30 cellular contexts compared by ENCODE assay signal in genomic region chr22:27635435-27635834, GRCh38.
"Had no signal": no experiment of that assay in that cellular context is flagged by ENCODE, and none has a peak within 500 bp of the region (broad histone marks: within the 10 kb centered on the region; RNA-seq: fewer than 3 reads in every experiment).

No MANE protein-coding gene starts in this region.

- H3K36me3 Mint-ChIP-seq: mesothelial cell of epicardium; naive thymus-derived CD8-positive, alpha-beta T cell; stimulated activated effector memory CD8-positive, alpha-beta T cell treated with anti-CD3 and anti-CD28 coated beads, Interleukin-12 subunit alpha, Interleukin-12 subunit beta, amount 100 ng/mL, for 72 hours had no signal

- H3K9ac ChIP-seq: parathyroid adenoma had no signal

- DNase-seq: head of caudate nucleus; hippocampal formation; kidney; left ventricle myocardium inferior; mesendoderm; mucosa of descending colon; naive thymus-derived CD8-positive, alpha-beta T cell; occipital lobe; psoas muscle; sigmoid colon; stimulated activated CD4-positive, alpha-beta T cell treated with anti-CD3 and anti-CD28 coated beads, Interleukin-12 subunit alpha, Interleukin-12 subunit beta, amount 100 ng/mL, for 4 hours; stimulated activated CD4-positive, alpha-beta T cell treated with anti-CD3 and anti-CD28 coated beads, Interleukin-15, amount 100 ng/mL, for 24 hours; stimulated activated CD4-positive, alpha-beta T cell treated with anti-CD3 and anti-CD28 coated beads, Interleukin-2, amount 100 ng/mL, for 24 hours; stimulated activated CD4-positive, alpha-beta T cell treated with anti-CD3 and anti-CD28 coated beads, Interleukin-4, amount 100 ng/mL, for 24 hours; stimulated activated naive CD4-positive, alpha-beta T cell; tibial artery; trophoblast cell; upper lobe of right lung; uterus had no signal

- H3K36me3 ChIP-seq: left ventricle myocardium inferior, neutrophil, sigmoid colon, suprapubic skin, thoracic aorta, tibial artery, upper lobe of right lung, uterus had no signal

- H3K9me3 Mint-ChIP-seq: mesothelial cell of epicardium; naive thymus-derived CD8-positive, alpha-beta T cell; nephron; neural crest cell had no signal

- H3K4me1 ChIP-seq: parathyroid adenoma, suprapubic skin, upper lobe of right lung, uterus had no signal

- H3K9me3 ChIP-seq: left ventricle myocardium inferior, mucosa of descending colon, neutrophil, psoas muscle, sigmoid colon, suprapubic skin, thoracic aorta, tibial artery, upper lobe of right lung, uterus had no signal

- H3K27ac ChIP-seq: left ventricle myocardium inferior, neutrophil, parathyroid adenoma, sigmoid colon, suprapubic skin, thoracic aorta, tibial artery, upper lobe of right lung, uterus had no signal

- H3K79me2 ChIP-seq: parathyroid adenoma had no signal

- FAIRE-seq: kidney had no signal

- H2AFZ ChIP-seq: parathyroid adenoma had no signal

- H3K27me3 ChIP-seq: tibial artery, uterus had no signal

- H3K4me3 Mint-ChIP-seq: mesothelial cell of epicardium; naive thymus-derived CD8-positive, alpha-beta T cell; neural crest cell; stimulated activated effector memory CD8-positive, alpha-beta T cell treated with anti-CD3 and anti-CD28 coated beads, Interleukin-12 subunit alpha, Interleukin-12 subunit beta, amount 100 ng/mL, for 72 hours; stimulated activated naive CD8-positive, alpha-beta T cell treated with anti-CD3 and anti-CD28 coated beads, Interleukin-15, Interleukin-2, amounts not matched to agents 100 ng/mL and 50 ng/mL, for 24 hours had no signal

- H3K4me1 Mint-ChIP-seq: naive thymus-derived CD8-positive, alpha-beta T cell; stimulated activated effector memory CD8-positive, alpha-beta T cell treated with anti-CD3 and anti-CD28 coated beads, Interleukin-12 subunit alpha, Interleukin-12 subunit beta, amount 100 ng/mL, for 72 hours had no signal

- ATAC-seq: mucosa of descending colon; naive thymus-derived CD8-positive, alpha-beta T cell; psoas muscle; stimulated activated effector memory CD8-positive, alpha-beta T cell treated with anti-CD3 and anti-CD28 coated beads, Interleukin-12 subunit alpha, Interleukin-12 subunit beta, amount 100 ng/mL, for 72 hours; upper lobe of right lung had no signal

- H3K4me3 ChIP-seq: left ventricle myocardium inferior, lung, mucosa of descending colon, psoas muscle, sigmoid colon, smooth muscle cell, suprapubic skin, thoracic aorta, tibial artery, upper lobe of right lung, uterus had no signal

- H3K4me2 ChIP-seq: smooth muscle cell had no signal

- H3K27ac Mint-ChIP-seq: mesothelial cell of epicardium; naive thymus-derived CD8-positive, alpha-beta T cell; stimulated activated effector memory CD8-positive, alpha-beta T cell treated with anti-CD3 and anti-CD28 coated beads, Interleukin-12 subunit alpha, Interleukin-12 subunit beta, amount 100 ng/mL, for 72 hours; stimulated activated naive CD8-positive, alpha-beta T cell treated with anti-CD3 and anti-CD28 coated beads, Interleukin-15, Interleukin-2, amounts not matched to agents 100 ng/mL and 50 ng/mL, for 24 hours had no signal
